ENCODE assay signal across 1 cellular context in genomic region chr7:27165655-27166474, GRCh38.
TF ChIP-seq lines count a peak whose summit lies in the region.

No MANE protein-coding gene starts in this region.

TF ChIP-seq in HepG2, 621 proteins besides CTCF, POLR2A, EP300 and RAD21:
- TF ChIP-seq SP4 (CRISPR knock-in tag; IDR thresholded peaks at IDR 0.05) = no peak
- no peak for TF ChIP-seq ZNF777 (CRISPR knock-in tag; IDR thresholded peaks at IDR 0.05)
TF ChIP-seq in HepG2: peak in this region for 0.
